Comparison of ENCODE assay signal across 17 cellular contexts in genomic region chr3:64451283-64452012, GRCh38.
A peak's percentile ranks its signal among the peaks of the same experiment; 100 is the strongest.
DNase-seq lines count a peak whose midpoint lies in the region; ATAC-seq, FAIRE-seq and TF ChIP-seq lines count a peak whose summit lies in the region.
"Had no signal": no experiment of that assay in that cellular context is flagged by ENCODE, and none has a peak within 500 bp of the region (broad histone marks: within the 10 kb centered on the region; RNA-seq: fewer than 3 reads in every experiment).

No MANE protein-coding gene starts in this region.

- no peak for FAIRE-seq in bronchial epithelial cell (lab: Jason Lieb, UNC)
- FAIRE-seq: A204.1, H1, HepG2, HTR-8/SVneo had no signal

- peaks cover 32% of the 10 kb centered on the region for H3K4me1 Mint-ChIP-seq in mesothelial cell of epicardium
- H3K4me1 Mint-ChIP-seq: B cell had no signal

- H3K36me3 ChIP-seq in bronchial epithelial cell (ENCODE audit: control insufficient read depth, insufficient read depth, low read length) = no peaks in the 10 kb centered on the region
- H3K36me3 ChIP-seq: HAP-1 had no signal

- intact Hi-C loops in Right ventricle myocardium inferior (cut with DNase I) (no loop called here), cardiac septum (cut with DNase I) (no loop called here)

- no peak for TF ChIP-seq CTCF in bronchial epithelial cell (IDR thresholded peaks at IDR 0.05; ENCODE audit: insufficient read depth, low read length, severe bottlenecking)
- TF ChIP-seq CTCF in mesothelial cell of epicardium (IDR thresholded peaks at IDR 0.05; ENCODE audit: unreplicated experiment) = no peak

- H3K27ac Mint-ChIP-seq in mesothelial cell of epicardium = no peak overlapping the region
- H3K27ac Mint-ChIP-seq: B cell; CD4-positive, alpha-beta memory T cell; HFFc6 had no signal

- ATAC-seq in Right ventricle myocardium inferior = peak; percentile 50
- ATAC-seq: HepG2 had no signal

- H3K27me3 Mint-ChIP-seq in mesothelial cell of epicardium (ENCODE audit: low read depth) = no peaks in the 10 kb centered on the region

- H3K4me3 ChIP-seq in bronchial epithelial cell (ENCODE audit: low read depth, low read length) = no peak overlapping the region
- H3K4me3 ChIP-seq: HAP-1 had no signal

- H3K9me3 Mint-ChIP-seq in mesothelial cell of epicardium = no peaks in the 10 kb centered on the region
- H3K9me3 Mint-ChIP-seq: HFFc6 had no signal

- DNase-seq in Right ventricle myocardium inferior (ENCODE audit: missing footprints) (no peak), cardiac septum (ENCODE audit: low spot score) (no peak), NCI-H69 (lab: John Stamatoyannopoulos, UW) (peak; percentile 57), bronchial epithelial cell (ENCODE audit: low read depth) (peak; percentile 27), mesothelial cell of epicardium (ENCODE audit: low spot score in 2 of 2, unreplicated experiment in 2 of 2) (no peak), NCI-H187 treated with DMSO at 0.1 percent for 48 hours (lab: John Stamatoyannopoulos, UW) (no peak)
- no peak for DNase-seq in stimulated activated CD4-positive, alpha-beta T cell treated with anti-CD3 and anti-CD28 coated beads, Interleukin-1b, Interleukin-23, amount 100 ng/mL, for 48 hours
- DNase-seq: CD4-positive, alpha-beta memory T cell; DND-41; GDM1; HFFc6 had no signal

- no peaks in the 10 kb centered on the region for H3K36me3 Mint-ChIP-seq in mesothelial cell of epicardium
- H3K36me3 Mint-ChIP-seq: CD4-positive, alpha-beta memory T cell had no signal

- H3K4me3 Mint-ChIP-seq in mesothelial cell of epicardium = no peak overlapping the region
- H3K4me3 Mint-ChIP-seq: B cell; CD4-positive, alpha-beta memory T cell; HFFc6 had no signal

- no peaks in the 10 kb centered on the region for H3K27me3 ChIP-seq in bronchial epithelial cell (ENCODE audit: control insufficient read depth, insufficient read depth, low read length)

Comparison
In these comparisons a context has a peak if more than half of its experiments do, and no peak if none do; other contexts are left out.
1. DNase-seq: peak in NCI-H69 (single experiment) and bronchial epithelial cell (single experiment); none in Right ventricle myocardium inferior (single experiment), cardiac septum (single experiment), stimulated activated CD4-positive, alpha-beta T cell treated with anti-CD3 and anti-CD28 coated beads, Interleukin-1b, Interleukin-23, amount 100 ng/mL, for 48 hours (single experiment), mesothelial cell of epicardium (0 of 2) and NCI-H187 treated with DMSO at 0.1 percent for 48 hours (single experiment).